9 cellular contexts compared by ENCODE assay signal in genomic region chr5:179679014-179679674, GRCh38. TPM values are rescaled to one million over a fixed set of nuclear protein-coding genes. Genes with fewer than 3 reads are reported as not detected.
DNase-seq lines count a peak whose midpoint lies in the region; ATAC-seq lines count a peak whose summit lies in the region.
"Had no signal": no experiment of that assay in that cellular context is flagged by ENCODE, and none has a peak within 500 bp of the region (broad histone marks: within the 10 kb centered on the region; RNA-seq: fewer than 3 reads in every experiment).

No MANE protein-coding gene starts in this region.

- H2AFZ ChIP-seq in neuronal stem cell (ENCODE audit: low read length) = peak overlapping the region; percentile 93

- H3K23ac ChIP-seq in neuronal stem cell (ENCODE audit: low read depth, low read length, poor library complexity) = peak overlapping the region; percentile 96

- H3K4me3 ChIP-seq in GM08714 (ENCODE audit: low read length) (peak overlapping the region; percentile 84; the same call in 1 of the 2 replicates), neuronal stem cell (ENCODE audit: low read length in 2 of 2) (peak overlapping the region; percentile 75 to 87)

- peaks cover 0 to 2% (median 0%) of the 10 kb centered on the region in 3 experiments for H3K27me3 ChIP-seq in neuronal stem cell (ENCODE audit: control insufficient read depth in 3 of 3, insufficient read depth in 3 of 3, low read depth in 1 of 3, low read length in 3 of 3)

- H3K4me2 ChIP-seq in neuronal stem cell (ENCODE audit: insufficient read depth, low read length, poor library complexity, severe bottlenecking) = peak overlapping the region; percentile 77

- H2AK5ac ChIP-seq in neuronal stem cell (ENCODE audit: low read depth, low read length) = peak overlapping the region; percentile 93

- peak overlapping the region; percentile 44 for H2BK5ac ChIP-seq in neuronal stem cell (ENCODE audit: low read length)

- peak overlapping the region; percentile 97 for H2BK12ac ChIP-seq in neuronal stem cell (ENCODE audit: low read length)

- H3K14ac ChIP-seq in neuronal stem cell (ENCODE audit: low read length) = peak overlapping the region; percentile 99

- H3K18ac ChIP-seq in neuronal stem cell (ENCODE audit: low read length) = peak overlapping the region; percentile 92

- peaks cover 0 to 7% of the 10 kb centered on the region in 2 donors for H3K4me1 ChIP-seq in neuronal stem cell (ENCODE audit: control insufficient read depth in 2 of 2, insufficient read depth in 1 of 2, low read depth in 1 of 2, low read length in 2 of 2)

- H4K91ac ChIP-seq in neuronal stem cell (ENCODE audit: low read depth, low read length, poor library complexity) = peak overlapping the region; percentile 100

- peak overlapping the region; percentile 81 for H3K9ac ChIP-seq in neuronal stem cell (ENCODE audit: low read depth, low read length, poor library complexity)

- H3K36me3 ChIP-seq in neuronal stem cell (replicated peaks in 1 of 2; ENCODE audit: control insufficient read depth in 2 of 2, insufficient read depth in 2 of 2, low read length in 2 of 2) = peaks cover 0 to 14% of the 10 kb centered on the region in 2 donors

- peak overlapping the region; percentile 44 for H4K8ac ChIP-seq in neuronal stem cell (ENCODE audit: low read depth, low read length)

- WGBS in neuronal stem cell (ENCODE audit: extremely low coverage in 2 of 2, insufficient read length in 2 of 2, insufficient replicate concordance in 1 of 2), 2 donors = no CpG with 5 or more reads among the region's 41 CpGs

- peak; percentile 42 for DNase-seq in NOMO-1 treated with DMSO at 0.1 percent for 48 hours (lab: John Stamatoyannopoulos, UW; ENCODE audit: unreplicated experiment)
- DNase-seq in activated effector memory CD4-positive, alpha-beta T cell treated with anti-CD3 and anti-CD28 coated beads, Interleukin-2, amount 50 U/mL, for 16 hours = peak; percentile 89
- DNase-seq in foreskin melanocyte = peak; percentile 62
- peak; percentile 36 for DNase-seq in neuronal stem cell (ENCODE audit: low spot score)
- DNase-seq in GDM1 (lab: John Stamatoyannopoulos, UW) = no peak

- H3K27ac ChIP-seq in neuronal stem cell (replicated peaks; ENCODE audit: low read length) = no peak overlapping the region
- H3K27ac ChIP-seq in temporal lobe (ENCODE audit: low read depth, low read length) = peak overlapping the region; percentile 66

- H3K9me3 ChIP-seq in neuronal stem cell (replicated peaks in 1 of 2; ENCODE audit: control insufficient read depth in 2 of 2, insufficient read depth in 1 of 2, low read depth in 1 of 2, low read length in 2 of 2) = peaks cover 0 to 3% of the 10 kb centered on the region in 2 donors

- peaks cover 8% of the 10 kb centered on the region for H3K79me1 ChIP-seq in neuronal stem cell (ENCODE audit: low read depth, low read length)

- peak overlapping the region; percentile 86 for H2BK15ac ChIP-seq in neuronal stem cell (ENCODE audit: low read length)

- no peak overlapping the region for H2BK120ac ChIP-seq in neuronal stem cell (ENCODE audit: low read depth, low read length)

- peak overlapping the region; percentile 100 for H3K4ac ChIP-seq in neuronal stem cell (ENCODE audit: low read length)

- ATAC-seq in HG02852 (IDR thresholded peaks at IDR 0.05; ENCODE audit: unreplicated experiment) = peak; percentile 20

RNA-seq across cellular contexts. Expression of gene CBY3, which starts 1.7 kb away (rescaled TPM):
- not detected for polyA plus RNA-seq in neuronal stem cell (2013, experiment 1 of 2)
- 0.07 TPM for polyA plus RNA-seq in neuronal stem cell (2013, experiment 2 of 2)
- not detected for total RNA-seq in temporal lobe
- total RNA-seq: frontal cortex had no signal

RNA-seq across cellular contexts. Expression of gene CANX, which starts 19.6 kb away (rescaled TPM):
- polyA plus RNA-seq in neuronal stem cell (2013, experiment 1 of 2) = 176 TPM
- polyA plus RNA-seq in neuronal stem cell (2013, experiment 2 of 2) = 182 TPM
- total RNA-seq in temporal lobe = 289 TPM

RNA-seq across cellular contexts. Expression of gene MAML1, which starts 53.5 kb away (rescaled TPM):
- polyA plus RNA-seq in neuronal stem cell (2013, experiment 1 of 2) = 34.7 TPM
- 39.1 TPM for polyA plus RNA-seq in neuronal stem cell (2013, experiment 2 of 2)
- 12.8 TPM for total RNA-seq in temporal lobe

RNA-seq across cellular contexts. Expression of gene HNRNPH1, which starts 55.7 kb away (rescaled TPM):
- polyA plus RNA-seq in neuronal stem cell (2013, experiment 1 of 2) = 464 TPM
- polyA plus RNA-seq in neuronal stem cell (2013, experiment 2 of 2) = 477 TPM
- 448 TPM for total RNA-seq in temporal lobe
